Comparison of ENCODE assay signal across 2 cellular contexts in genomic region chr2:9805435-9806297, GRCh38.
TF ChIP-seq lines count a peak whose summit lies in the region.

No MANE protein-coding gene starts in this region.

TF ChIP-seq in SK-N-SH, 30 proteins besides CTCF, POLR2A, EP300 and RAD21 (continued from another document):
- TF ChIP-seq REST (IDR thresholded peaks at IDR 0.05; ENCODE audit: low read depth, low read length) (no peak), CHD2 (IDR thresholded peaks at IDR 0.05; ENCODE audit: low read length, partially characterized antibody) (no peak), ELF1 (IDR thresholded peaks at IDR 0.05) (no peak), GABPA (IDR thresholded peaks at IDR 0.05; ENCODE audit: low read depth) (no peak), JUND (IDR thresholded peaks at IDR 0.05) (no peak), FOXJ3 (CRISPR knock-in tag; IDR thresholded peaks at IDR 0.05) (no peak), NFIC (IDR thresholded peaks at IDR 0.05; ENCODE audit: borderline replicate concordance) (no peak), RFX5 (IDR thresholded peaks at IDR 0.05; ENCODE audit: low read length) (no peak), PBX3 (IDR thresholded peaks at IDR 0.05) (no peak), TEAD4 (IDR thresholded peaks at IDR 0.05; ENCODE audit: borderline replicate concordance, insufficient read depth) (no peak)

TF ChIP-seq in SK-N-SH treated with all-trans-retinoic acid at 6 μM for 48 hours, 23 proteins besides CTCF, POLR2A, EP300 and RAD21 (continued from another document):
- TF ChIP-seq POU6F1 (CRISPR knock-in tag; IDR thresholded peaks at IDR 0.05; ENCODE audit: borderline replicate concordance, low read depth) (no peak), CSDC2 (CRISPR knock-in tag; IDR thresholded peaks at IDR 0.05) (no peak), ZNF565 (CRISPR knock-in tag; conservative IDR thresholded peaks at IDR 0.05; ENCODE audit: low read depth) (no peak), OSR1 (CRISPR knock-in tag; IDR thresholded peaks at IDR 0.05) (no peak), CSRNP3 (CRISPR knock-in tag; IDR thresholded peaks at IDR 0.05) (no peak), RARB (CRISPR knock-in tag; IDR thresholded peaks at IDR 0.05) (no peak), ZFP3 (CRISPR knock-in tag; IDR thresholded peaks at IDR 0.05) (no peak), ESRRG (CRISPR knock-in tag; IDR thresholded peaks at IDR 0.05) (no peak), ISL1 (CRISPR knock-in tag; IDR thresholded peaks at IDR 0.05) (no peak), TCF4 (CRISPR knock-in tag; IDR thresholded peaks at IDR 0.05; ENCODE audit: borderline replicate concordance) (no peak), ZFP30 (CRISPR knock-in tag; IDR thresholded peaks at IDR 0.05) (no peak)
